8 cellular contexts compared by ENCODE assay signal in genomic region chr21:39472786-39473185, GRCh38. TPM values are rescaled to one million over a fixed set of nuclear protein-coding genes. Genes with fewer than 3 reads are reported as not detected.
"Had no signal": no experiment of that assay in that cellular context is flagged by ENCODE, and none has a peak within 500 bp of the region (broad histone marks: within the 10 kb centered on the region; RNA-seq: fewer than 3 reads in every experiment).

No MANE protein-coding gene starts in this region.

- H3K4me3 ChIP-seq: GM23248 had no signal

- H3K27ac ChIP-seq: GM23248 had no signal

- H3K27ac Mint-ChIP-seq: IgD-negative memory B cell had no signal

- H3K4me3 Mint-ChIP-seq: IgD-negative memory B cell had no signal

- DNase-seq: GM23248, GOT3, H7, HCEC 1CT, KG1 had no signal

- H3K9ac ChIP-seq: GM23248 had no signal

- FAIRE-seq: HTR-8/SVneo had no signal

- H3K4me1 Mint-ChIP-seq: IgD-negative memory B cell had no signal

- H3K9me3 Mint-ChIP-seq: IgD-negative memory B cell had no signal

- H2AFZ ChIP-seq: GM23248 had no signal

RNA-seq across cellular contexts. Expression of gene SH3BGR, which starts 21.0 kb away (rescaled TPM):
- total RNA-seq: HT-29 had no signal

RNA-seq across cellular contexts. Expression of gene LCA5L, which starts 27.2 kb away (rescaled TPM):
- total RNA-seq: HT-29 had no signal
- polyA plus RNA-seq: IgD-negative memory B cell had no signal
